Comparison of ENCODE assay signal across 1 cellular context in the genomic region with DNA sequence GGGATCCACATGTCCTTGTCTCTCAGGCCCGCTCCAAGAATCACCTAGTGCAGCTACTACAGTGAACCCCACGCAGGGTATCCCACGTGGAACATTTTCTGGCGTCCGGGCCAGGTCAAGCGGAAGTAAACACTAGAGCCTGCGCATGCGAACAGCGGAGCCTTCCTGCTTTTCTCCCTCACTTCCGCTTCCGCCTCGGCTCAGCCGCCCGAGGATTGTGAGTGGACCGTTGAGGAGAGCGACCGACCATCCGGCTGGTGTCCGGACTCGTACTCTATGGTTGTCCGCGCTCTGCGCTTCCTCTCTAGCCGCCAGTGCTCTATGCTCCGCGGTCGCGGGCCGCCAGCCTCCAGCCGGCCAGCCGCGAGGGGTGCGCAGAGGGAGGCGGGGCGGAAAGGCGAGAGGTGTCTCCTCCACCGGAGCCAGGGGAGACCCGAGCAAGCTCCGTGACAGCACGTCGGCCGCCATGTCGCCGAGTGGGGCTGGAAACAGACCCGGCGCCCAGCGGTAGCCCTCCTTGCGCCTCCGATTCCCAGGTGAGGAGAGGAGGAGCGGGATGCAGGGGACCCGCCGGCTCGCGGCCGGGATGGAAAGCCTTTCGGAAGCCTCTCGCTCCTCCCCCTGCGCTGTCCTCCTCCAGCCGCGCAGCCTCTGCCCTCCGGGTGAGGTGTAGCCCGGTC.
TF ChIP-seq lines count a peak whose summit lies in the region.

A gene with protein sequence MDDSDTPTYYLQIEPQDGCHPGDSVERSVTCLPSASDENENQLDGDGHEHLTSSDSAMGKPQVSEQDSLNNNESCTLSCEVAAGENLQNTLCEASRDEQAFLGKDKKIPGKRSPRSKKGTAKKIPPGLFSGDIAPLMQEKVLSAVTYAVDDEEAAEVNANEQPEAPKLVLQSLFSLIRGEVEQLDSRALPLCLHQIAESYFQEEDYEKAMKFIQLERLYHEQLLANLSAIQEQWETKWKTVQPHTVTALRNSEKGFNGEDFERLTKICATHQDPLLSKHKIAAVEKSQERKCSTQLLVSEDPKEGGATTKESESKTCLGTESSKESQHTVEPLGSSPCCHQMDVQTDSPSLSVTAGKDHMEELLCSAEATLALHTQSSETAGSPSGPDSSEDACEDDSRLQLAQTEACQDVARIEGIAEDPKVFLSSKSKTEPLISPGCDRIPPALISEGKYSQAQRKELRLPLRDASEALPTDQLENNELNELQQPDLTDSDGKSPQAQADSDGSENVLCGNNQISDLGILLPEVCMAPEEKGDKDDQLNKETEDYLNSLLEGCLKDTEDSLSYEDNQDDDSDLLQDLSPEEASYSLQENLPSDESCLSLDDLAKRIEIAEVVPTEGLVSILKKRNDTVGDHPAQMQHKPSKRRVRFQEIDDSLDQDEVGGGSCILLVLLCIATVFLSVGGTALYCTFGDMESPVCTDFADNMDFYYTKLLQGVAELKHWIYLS (plus strand): TSS at position 329 of the 680 bp plus-strand sequence. CDS start 25,107 bp downstream, outside the sequence.
A gene with protein sequence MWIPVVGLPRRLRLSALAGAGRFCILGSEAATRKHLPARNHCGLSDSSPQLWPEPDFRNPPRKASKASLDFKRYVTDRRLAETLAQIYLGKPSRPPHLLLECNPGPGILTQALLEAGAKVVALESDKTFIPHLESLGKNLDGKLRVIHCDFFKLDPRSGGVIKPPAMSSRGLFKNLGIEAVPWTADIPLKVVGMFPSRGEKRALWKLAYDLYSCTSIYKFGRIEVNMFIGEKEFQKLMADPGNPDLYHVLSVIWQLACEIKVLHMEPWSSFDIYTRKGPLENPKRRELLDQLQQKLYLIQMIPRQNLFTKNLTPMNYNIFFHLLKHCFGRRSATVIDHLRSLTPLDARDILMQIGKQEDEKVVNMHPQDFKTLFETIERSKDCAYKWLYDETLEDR (minus strand): TSS at position 134 of the 680 bp plus-strand sequence. CDS start 123 bp downstream, at position 11.

TF ChIP-seq in K562, 482 proteins besides CTCF, POLR2A, EP300 and RAD21 (continued from another document and continues in another):
- TF ChIP-seq RNF2 (IDR thresholded peaks at IDR 0.05): peak; percentile 68
- TF ChIP-seq TEAD1 (CRISPR knock-in tag; IDR thresholded peaks at IDR 0.05): peak in 1 of 2 experiments; percentile 89; a peak in 1 of 4 replicates
- TF ChIP-seq ETV6 (IDR thresholded peaks at IDR 0.05; ENCODE audit: borderline replicate concordance in 1 of 2, low read depth in 2 of 2, low read length in 1 of 2): no peak; a peak in 1 of 4 replicates
- no peak for TF ChIP-seq ETV6 (CRISPR knock-in tag; IDR thresholded peaks at IDR 0.05; ENCODE audit: borderline replicate concordance)
- TF ChIP-seq STAT5A (IDR thresholded peaks at IDR 0.05; ENCODE audit: borderline replicate concordance, low read length): peak; percentile 19; the same call in 1 of the 2 replicates
- peak; percentile 97 to 98 for TF ChIP-seq SIN3A (IDR thresholded peaks at IDR 0.05; ENCODE audit: borderline replicate concordance in 2 of 2, control insufficient read depth in 1 of 2, low read depth in 2 of 2, low read length in 2 of 2)
- TF ChIP-seq, protein P1, sequence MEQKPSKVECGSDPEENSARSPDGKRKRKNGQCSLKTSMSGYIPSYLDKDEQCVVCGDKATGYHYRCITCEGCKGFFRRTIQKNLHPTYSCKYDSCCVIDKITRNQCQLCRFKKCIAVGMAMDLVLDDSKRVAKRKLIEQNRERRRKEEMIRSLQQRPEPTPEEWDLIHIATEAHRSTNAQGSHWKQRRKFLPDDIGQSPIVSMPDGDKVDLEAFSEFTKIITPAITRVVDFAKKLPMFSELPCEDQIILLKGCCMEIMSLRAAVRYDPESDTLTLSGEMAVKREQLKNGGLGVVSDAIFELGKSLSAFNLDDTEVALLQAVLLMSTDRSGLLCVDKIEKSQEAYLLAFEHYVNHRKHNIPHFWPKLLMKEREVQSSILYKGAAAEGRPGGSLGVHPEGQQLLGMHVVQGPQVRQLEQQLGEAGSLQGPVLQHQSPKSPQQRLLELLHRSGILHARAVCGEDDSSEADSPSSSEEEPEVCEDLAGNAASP (IDR thresholded peaks at IDR 0.05): no peak
- peak; percentile 76; the same call in 1 of the 2 replicates for TF ChIP-seq MBD2 (IDR thresholded peaks at IDR 0.05; ENCODE audit: borderline replicate concordance, low read depth)
- no peak for TF ChIP-seq CBFA2T2 (conservative IDR thresholded peaks at IDR 0.05)
- TF ChIP-seq, protein P2, sequence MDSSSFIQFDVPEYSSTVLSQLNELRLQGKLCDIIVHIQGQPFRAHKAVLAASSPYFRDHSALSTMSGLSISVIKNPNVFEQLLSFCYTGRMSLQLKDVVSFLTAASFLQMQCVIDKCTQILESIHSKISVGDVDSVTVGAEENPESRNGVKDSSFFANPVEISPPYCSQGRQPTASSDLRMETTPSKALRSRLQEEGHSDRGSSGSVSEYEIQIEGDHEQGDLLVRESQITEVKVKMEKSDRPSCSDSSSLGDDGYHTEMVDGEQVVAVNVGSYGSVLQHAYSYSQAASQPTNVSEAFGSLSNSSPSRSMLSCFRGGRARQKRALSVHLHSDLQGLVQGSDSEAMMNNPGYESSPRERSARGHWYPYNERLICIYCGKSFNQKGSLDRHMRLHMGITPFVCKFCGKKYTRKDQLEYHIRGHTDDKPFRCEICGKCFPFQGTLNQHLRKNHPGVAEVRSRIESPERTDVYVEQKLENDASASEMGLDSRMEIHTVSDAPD (CRISPR knock-in tag; IDR thresholded peaks at IDR 0.05): no peak
- TF ChIP-seq ARNT (IDR thresholded peaks at IDR 0.05): 0 out of 4 replicates have a peak, but pooled peaks of 1 of the 2 experiments have one; percentile 4
- no peak for TF ChIP-seq XRCC3 (IDR thresholded peaks at IDR 0.05)
- no peak for TF ChIP-seq KLF10 (CRISPR knock-in tag; IDR thresholded peaks at IDR 0.05)
- TF ChIP-seq POLR3A (IDR thresholded peaks at IDR 0.05; ENCODE audit: borderline replicate concordance, extremely low read depth, insufficient read depth, insufficient read length): no peak
- TF ChIP-seq KLF13 (tag; IDR thresholded peaks at IDR 0.05; ENCODE audit: borderline replicate concordance, low read depth): peak; percentile 67; the same call in 1 of the 2 replicates
- TF ChIP-seq SMARCA5 (IDR thresholded peaks at IDR 0.05): no peak
- no peak for TF ChIP-seq HDAC8 (tag; IDR thresholded peaks at IDR 0.05)
- TF ChIP-seq CEBPB (tag; IDR thresholded peaks at IDR 0.05): no peak
- no peak for TF ChIP-seq MYBL2 (IDR thresholded peaks at IDR 0.05; ENCODE audit: low read depth)
- no peak for TF ChIP-seq MYBL2 (CRISPR knock-in tag; IDR thresholded peaks at IDR 0.05; ENCODE audit: borderline replicate concordance)
- TF ChIP-seq FOXA3 (CRISPR knock-in tag; conservative IDR thresholded peaks at IDR 0.05 in 1 of 2, IDR thresholded peaks at IDR 0.05 in 1 of 2): peak in 1 of 2 experiments; percentile 55; a peak in 3 of 4 replicates
- TF ChIP-seq, protein P3, sequence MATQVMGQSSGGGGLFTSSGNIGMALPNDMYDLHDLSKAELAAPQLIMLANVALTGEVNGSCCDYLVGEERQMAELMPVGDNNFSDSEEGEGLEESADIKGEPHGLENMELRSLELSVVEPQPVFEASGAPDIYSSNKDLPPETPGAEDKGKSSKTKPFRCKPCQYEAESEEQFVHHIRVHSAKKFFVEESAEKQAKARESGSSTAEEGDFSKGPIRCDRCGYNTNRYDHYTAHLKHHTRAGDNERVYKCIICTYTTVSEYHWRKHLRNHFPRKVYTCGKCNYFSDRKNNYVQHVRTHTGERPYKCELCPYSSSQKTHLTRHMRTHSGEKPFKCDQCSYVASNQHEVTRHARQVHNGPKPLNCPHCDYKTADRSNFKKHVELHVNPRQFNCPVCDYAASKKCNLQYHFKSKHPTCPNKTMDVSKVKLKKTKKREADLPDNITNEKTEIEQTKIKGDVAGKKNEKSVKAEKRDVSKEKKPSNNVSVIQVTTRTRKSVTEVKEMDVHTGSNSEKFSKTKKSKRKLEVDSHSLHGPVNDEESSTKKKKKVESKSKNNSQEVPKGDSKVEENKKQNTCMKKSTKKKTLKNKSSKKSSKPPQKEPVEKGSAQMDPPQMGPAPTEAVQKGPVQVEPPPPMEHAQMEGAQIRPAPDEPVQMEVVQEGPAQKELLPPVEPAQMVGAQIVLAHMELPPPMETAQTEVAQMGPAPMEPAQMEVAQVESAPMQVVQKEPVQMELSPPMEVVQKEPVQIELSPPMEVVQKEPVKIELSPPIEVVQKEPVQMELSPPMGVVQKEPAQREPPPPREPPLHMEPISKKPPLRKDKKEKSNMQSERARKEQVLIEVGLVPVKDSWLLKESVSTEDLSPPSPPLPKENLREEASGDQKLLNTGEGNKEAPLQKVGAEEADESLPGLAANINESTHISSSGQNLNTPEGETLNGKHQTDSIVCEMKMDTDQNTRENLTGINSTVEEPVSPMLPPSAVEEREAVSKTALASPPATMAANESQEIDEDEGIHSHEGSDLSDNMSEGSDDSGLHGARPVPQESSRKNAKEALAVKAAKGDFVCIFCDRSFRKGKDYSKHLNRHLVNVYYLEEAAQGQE (CRISPR knock-in tag; IDR thresholded peaks at IDR 0.05; ENCODE audit: low read depth): peak; percentile 28; the same call in 1 of the 2 replicates
- peak; percentile 22; the same call in 1 of the 2 replicates for TF ChIP-seq TGIF2 (CRISPR knock-in tag; IDR thresholded peaks at IDR 0.05)
- TF ChIP-seq, protein P4, sequence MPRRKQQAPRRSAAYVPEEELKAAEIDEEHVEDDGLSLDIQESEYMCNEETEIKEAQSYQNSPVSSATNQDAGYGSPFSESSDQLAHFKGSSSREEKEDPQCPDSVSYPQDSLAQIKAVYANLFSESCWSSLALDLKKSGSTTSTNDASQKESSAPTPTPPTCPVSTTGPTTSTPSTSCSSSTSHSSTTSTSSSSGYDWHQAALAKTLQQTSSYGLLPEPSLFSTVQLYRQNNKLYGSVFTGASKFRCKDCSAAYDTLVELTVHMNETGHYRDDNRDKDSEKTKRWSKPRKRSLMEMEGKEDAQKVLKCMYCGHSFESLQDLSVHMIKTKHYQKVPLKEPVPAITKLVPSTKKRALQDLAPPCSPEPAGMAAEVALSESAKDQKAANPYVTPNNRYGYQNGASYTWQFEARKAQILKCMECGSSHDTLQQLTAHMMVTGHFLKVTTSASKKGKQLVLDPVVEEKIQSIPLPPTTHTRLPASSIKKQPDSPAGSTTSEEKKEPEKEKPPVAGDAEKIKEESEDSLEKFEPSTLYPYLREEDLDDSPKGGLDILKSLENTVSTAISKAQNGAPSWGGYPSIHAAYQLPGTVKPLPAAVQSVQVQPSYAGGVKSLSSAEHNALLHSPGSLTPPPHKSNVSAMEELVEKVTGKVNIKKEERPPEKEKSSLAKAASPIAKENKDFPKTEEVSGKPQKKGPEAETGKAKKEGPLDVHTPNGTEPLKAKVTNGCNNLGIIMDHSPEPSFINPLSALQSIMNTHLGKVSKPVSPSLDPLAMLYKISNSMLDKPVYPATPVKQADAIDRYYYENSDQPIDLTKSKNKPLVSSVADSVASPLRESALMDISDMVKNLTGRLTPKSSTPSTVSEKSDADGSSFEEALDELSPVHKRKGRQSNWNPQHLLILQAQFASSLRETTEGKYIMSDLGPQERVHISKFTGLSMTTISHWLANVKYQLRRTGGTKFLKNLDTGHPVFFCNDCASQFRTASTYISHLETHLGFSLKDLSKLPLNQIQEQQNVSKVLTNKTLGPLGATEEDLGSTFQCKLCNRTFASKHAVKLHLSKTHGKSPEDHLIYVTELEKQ (CRISPR knock-in tag; IDR thresholded peaks at IDR 0.05): no peak
- no peak for TF ChIP-seq RBM15 (IDR thresholded peaks at IDR 0.05; ENCODE audit: insufficient read depth, low read length)
- TF ChIP-seq JUN (IDR thresholded peaks at IDR 0.05; ENCODE audit: borderline replicate concordance, low read depth, low read length): peak; percentile 35; the same call in 1 of the 2 replicates
- TF ChIP-seq JUN (CRISPR knock-in tag; IDR thresholded peaks at IDR 0.05; ENCODE audit: borderline replicate concordance): no peak; the same call in 1 of the 2 replicates
- peak; percentile 68; the same call in 1 of the 2 replicates for TF ChIP-seq NR4A1 (CRISPR knock-in tag; IDR thresholded peaks at IDR 0.05)
- no peak for TF ChIP-seq NR4A1 (tag; IDR thresholded peaks at IDR 0.05)
- TF ChIP-seq, protein P5, sequence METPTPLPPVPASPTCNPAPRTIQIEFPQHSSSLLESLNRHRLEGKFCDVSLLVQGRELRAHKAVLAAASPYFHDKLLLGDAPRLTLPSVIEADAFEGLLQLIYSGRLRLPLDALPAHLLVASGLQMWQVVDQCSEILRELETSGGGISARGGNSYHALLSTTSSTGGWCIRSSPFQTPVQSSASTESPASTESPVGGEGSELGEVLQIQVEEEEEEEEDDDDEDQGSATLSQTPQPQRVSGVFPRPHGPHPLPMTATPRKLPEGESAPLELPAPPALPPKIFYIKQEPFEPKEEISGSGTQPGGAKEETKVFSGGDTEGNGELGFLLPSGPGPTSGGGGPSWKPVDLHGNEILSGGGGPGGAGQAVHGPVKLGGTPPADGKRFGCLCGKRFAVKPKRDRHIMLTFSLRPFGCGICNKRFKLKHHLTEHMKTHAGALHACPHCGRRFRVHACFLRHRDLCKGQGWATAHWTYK (CRISPR knock-in tag; IDR thresholded peaks at IDR 0.05): peak; percentile 61; the same call in 1 of the 2 replicates
- peak; percentile 99 for TF ChIP-seq GABPA (tag; conservative IDR thresholded peaks at IDR 0.05; ENCODE audit: low read depth)
- TF ChIP-seq, protein P6, sequence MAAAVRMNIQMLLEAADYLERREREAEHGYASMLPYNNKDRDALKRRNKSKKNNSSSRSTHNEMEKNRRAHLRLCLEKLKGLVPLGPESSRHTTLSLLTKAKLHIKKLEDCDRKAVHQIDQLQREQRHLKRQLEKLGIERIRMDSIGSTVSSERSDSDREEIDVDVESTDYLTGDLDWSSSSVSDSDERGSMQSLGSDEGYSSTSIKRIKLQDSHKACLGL (CRISPR knock-in tag; IDR thresholded peaks at IDR 0.05; ENCODE audit: borderline replicate concordance, poor library complexity, severe bottlenecking): peak; percentile 97
- peak; percentile 48; the same call in 1 of the 2 replicates for TF ChIP-seq CBX1 (IDR thresholded peaks at IDR 0.05; ENCODE audit: low read depth)
- peak; percentile 61; the same call in 1 of the 2 replicates for TF ChIP-seq LCOR (CRISPR knock-in tag; IDR thresholded peaks at IDR 0.05)
- TF ChIP-seq ZNF75A (CRISPR knock-in tag; IDR thresholded peaks at IDR 0.05): no peak
- peak; percentile 15; the same call in 1 of the 2 replicates for TF ChIP-seq CBFA2T3 (IDR thresholded peaks at IDR 0.05)
- TF ChIP-seq, protein P7, sequence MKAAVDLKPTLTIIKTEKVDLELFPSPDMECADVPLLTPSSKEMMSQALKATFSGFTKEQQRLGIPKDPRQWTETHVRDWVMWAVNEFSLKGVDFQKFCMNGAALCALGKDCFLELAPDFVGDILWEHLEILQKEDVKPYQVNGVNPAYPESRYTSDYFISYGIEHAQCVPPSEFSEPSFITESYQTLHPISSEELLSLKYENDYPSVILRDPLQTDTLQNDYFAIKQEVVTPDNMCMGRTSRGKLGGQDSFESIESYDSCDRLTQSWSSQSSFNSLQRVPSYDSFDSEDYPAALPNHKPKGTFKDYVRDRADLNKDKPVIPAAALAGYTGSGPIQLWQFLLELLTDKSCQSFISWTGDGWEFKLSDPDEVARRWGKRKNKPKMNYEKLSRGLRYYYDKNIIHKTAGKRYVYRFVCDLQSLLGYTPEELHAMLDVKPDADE (conservative IDR thresholded peaks at IDR 0.05; ENCODE audit: control insufficient read depth, low read depth, low read length): peak; percentile 90
- peak; percentile 98 for TF ChIP-seq NR2C1 (IDR thresholded peaks at IDR 0.05)
- peak; percentile 98 for TF ChIP-seq NR2C1 (tag; IDR thresholded peaks at IDR 0.05)
- TF ChIP-seq U2AF1 (optimal IDR thresholded peaks at IDR 0.05; ENCODE audit: low read depth, low read length): peak; percentile 68
- TF ChIP-seq ATF7 (IDR thresholded peaks at IDR 0.05): peak; percentile 81
